ENCODE assay signal across 8 cellular contexts in the genomic region with DNA sequence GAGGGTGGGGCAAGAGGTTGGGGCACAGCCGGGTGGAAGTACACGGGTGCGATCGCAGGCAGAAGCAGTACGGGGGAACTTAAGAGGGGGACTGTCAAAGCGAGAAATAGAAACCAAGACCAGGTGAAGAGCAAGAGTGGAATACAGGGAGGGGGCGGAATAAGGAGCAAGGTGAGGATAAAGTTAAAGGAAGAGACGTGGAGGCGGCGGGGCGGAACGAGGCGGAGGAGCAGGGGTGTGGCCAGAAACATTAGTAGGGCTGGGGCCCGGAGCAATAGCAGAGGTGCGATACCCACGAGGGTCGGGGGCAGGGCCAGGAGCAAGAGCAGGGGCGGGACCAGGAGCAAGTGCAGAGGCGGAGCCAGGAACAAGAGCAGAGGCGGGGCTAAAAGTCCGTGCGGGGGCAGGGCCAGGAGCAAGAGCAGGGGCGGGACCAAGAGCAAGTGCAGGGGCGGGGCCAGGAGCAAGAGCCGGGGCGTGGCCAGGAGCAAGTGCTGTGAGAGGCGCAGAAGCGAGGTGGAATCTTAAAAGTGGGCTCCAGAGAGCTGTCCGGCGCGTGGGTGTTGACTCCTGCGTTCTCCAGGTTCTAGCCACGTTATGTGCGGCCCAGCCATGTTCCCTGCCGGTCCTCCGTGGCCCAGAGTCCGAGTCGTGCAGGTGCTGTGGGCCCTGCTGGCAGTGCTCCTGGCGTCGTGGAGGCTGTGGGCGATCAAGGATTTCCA. TPM values are rescaled to one million over a fixed set of nuclear protein-coding genes. Genes with fewer than 3 reads are reported as not detected.
DNase-seq lines count a peak whose midpoint lies in the region; ATAC-seq and FAIRE-seq lines count a peak whose summit lies in the region.

No MANE protein-coding gene starts in this region.

- H2AK5ac ChIP-seq in mesendoderm (ENCODE audit: low read length) = no peak overlapping the region

- H3K9me3 Mint-ChIP-seq in effector memory CD8-positive, alpha-beta T cell = no peaks in the 10 kb centered on the region

- no peaks in the 10 kb centered on the region for H3K79me2 ChIP-seq in mesendoderm (ENCODE audit: control insufficient read depth, insufficient read depth, low read length)

- peak overlapping the region; percentile 76 for H3K4me3 ChIP-seq in mesendoderm (ENCODE audit: low read length)

- no peaks in the 10 kb centered on the region for H3K27me3 Mint-ChIP-seq in effector memory CD8-positive, alpha-beta T cell

- peak overlapping the region; percentile 91 to 92 for H3K4me3 Mint-ChIP-seq in effector memory CD8-positive, alpha-beta T cell

- H3K27me3 ChIP-seq in mesendoderm (ENCODE audit: insufficient read depth, low read length, poor library complexity) = no peaks in the 10 kb centered on the region

- H3K4ac ChIP-seq in mesendoderm (ENCODE audit: low read depth, low read length) = no peak overlapping the region

- peak; percentile 95 for FAIRE-seq in HTR-8/SVneo (lab: Jason Lieb, UNC)

- peaks cover 20% of the 10 kb centered on the region for H3K36me3 Mint-ChIP-seq in effector memory CD8-positive, alpha-beta T cell (ENCODE audit: insufficient read depth)

- peak overlapping the region; percentile 60 for H3K9ac ChIP-seq in mesendoderm (ENCODE audit: low read length)

- no peaks in the 10 kb centered on the region for H3K79me1 ChIP-seq in mesendoderm (ENCODE audit: low read length)

- DNase-seq in CMK (ENCODE audit: low read depth) (peak; percentile 95), HTR-8/SVneo (ENCODE audit: insufficient read length, low spot score) (peak; percentile 79), NOMO-1 (lab: John Stamatoyannopoulos, UW; ENCODE audit: unreplicated experiment in 2 of 2) (peak; percentile 94 to 98), mesendoderm (peak; percentile 97)
- DNase-seq in activated CD8-positive, alpha-beta memory T cell treated with anti-CD3 and anti-CD28 coated beads for 4 hours (ENCODE audit: low read depth in 2 of 2) = peak; percentile 88 to 92
- DNase-seq in effector memory CD8-positive, alpha-beta T cell = peak; percentile 95 to 96 (median 95)
- DNase-seq in stimulated activated CD8-positive, alpha-beta memory T cell treated with anti-CD3 and anti-CD28 coated beads, Interleukin-12 subunit alpha, Interleukin-12 subunit beta, amount 100 ng/mL, for 24 hours (ENCODE audit: extremely low read depth) = peak; percentile 84

- peak overlapping the region; percentile 90 for H3K4me2 ChIP-seq in mesendoderm (ENCODE audit: low read length)

- no peak overlapping the region for H2BK15ac ChIP-seq in mesendoderm (replicated peaks; ENCODE audit: low read depth)

- no CpG with 5 or more reads among the region's 41 CpGs for WGBS in mesendoderm (ENCODE audit: extremely low coverage, insufficient coverage, low lambda C conversion rate)

- no peak overlapping the region for H2BK5ac ChIP-seq in mesendoderm (ENCODE audit: low read length)

- H4K8ac ChIP-seq in mesendoderm (ENCODE audit: low read depth, low read length) = no peak overlapping the region

- H3K18ac ChIP-seq in mesendoderm (ENCODE audit: low read length) = no peak overlapping the region

- peak; percentile 50 for ATAC-seq in GM21360 (IDR thresholded peaks at IDR 0.05; ENCODE audit: unreplicated experiment)
- ATAC-seq in effector memory CD8-positive, alpha-beta T cell (replicated peaks) = peak; percentile 61

- H4K5ac ChIP-seq in mesendoderm (ENCODE audit: low read length) = no peak overlapping the region

- H3K4me1 Mint-ChIP-seq in effector memory CD8-positive, alpha-beta T cell (ENCODE audit: low read depth in 2 of 2) = peaks cover 18 to 20% of the 10 kb centered on the region in 2 donors

- H3K27ac ChIP-seq in mesendoderm (ENCODE audit: low read depth, low read length) = peak overlapping the region; percentile 14

- no peak overlapping the region for H2BK120ac ChIP-seq in mesendoderm (ENCODE audit: low read depth, low read length)

- H3K56ac ChIP-seq in mesendoderm (ENCODE audit: low read length) = peak overlapping the region; percentile 80

- H3K36me3 ChIP-seq in mesendoderm (ENCODE audit: control insufficient read depth, insufficient read depth, low read length) = no peaks in the 10 kb centered on the region

- no peak overlapping the region for H3K23ac ChIP-seq in mesendoderm (ENCODE audit: low read length)

- peak overlapping the region; percentile 87 to 96 for H3K27ac Mint-ChIP-seq in effector memory CD8-positive, alpha-beta T cell

- no peaks in the 10 kb centered on the region for H3K4me1 ChIP-seq in mesendoderm (ENCODE audit: control insufficient read depth, low read depth, low read length)

RNA-seq across cellular contexts. Expression of gene CATSPERG, which starts 1.2 kb away (rescaled TPM):
- polyA plus RNA-seq in mesendoderm (2013, experiment 1 of 2) = 0.07 TPM
- 0.20 TPM for polyA plus RNA-seq in mesendoderm (2013, experiment 2 of 2)

RNA-seq across cellular contexts. Expression of gene KCNK6, which starts 17.2 kb away (rescaled TPM):
- 4.2 TPM for polyA plus RNA-seq in mesendoderm (2013, experiment 1 of 2)
- polyA plus RNA-seq in mesendoderm (2013, experiment 2 of 2) = 4.0 TPM

RNA-seq across cellular contexts. Expression of gene YIF1B, which starts 21.1 kb away (rescaled TPM):
- 47.5 TPM for polyA plus RNA-seq in mesendoderm (2013, experiment 1 of 2)
- polyA plus RNA-seq in mesendoderm (2013, experiment 2 of 2) = 49.6 TPM

RNA-seq across cellular contexts. Expression of gene C19orf33, which starts 32.7 kb away (rescaled TPM):
- polyA plus RNA-seq in mesendoderm (2013, experiment 1 of 2) = 13.7 TPM
- 14.0 TPM for polyA plus RNA-seq in mesendoderm (2013, experiment 2 of 2)

RNA-seq across cellular contexts. Expression of gene PSMD8, which starts 37.6 kb away (rescaled TPM):
- 175 TPM for polyA plus RNA-seq in mesendoderm (2013, experiment 1 of 2)
- 175 TPM for polyA plus RNA-seq in mesendoderm (2013, experiment 2 of 2)

Comparison
In these comparisons a context has a peak if more than half of its experiments do, and no peak if none do; other contexts are left out.
1. Peak in every context shown above with its lines: DNase-seq, ATAC-seq, H3K4me3 ChIP-seq and H3K27ac ChIP-seq.